Comparison of ENCODE assay signal across 15 cellular contexts in the genomic region with DNA sequence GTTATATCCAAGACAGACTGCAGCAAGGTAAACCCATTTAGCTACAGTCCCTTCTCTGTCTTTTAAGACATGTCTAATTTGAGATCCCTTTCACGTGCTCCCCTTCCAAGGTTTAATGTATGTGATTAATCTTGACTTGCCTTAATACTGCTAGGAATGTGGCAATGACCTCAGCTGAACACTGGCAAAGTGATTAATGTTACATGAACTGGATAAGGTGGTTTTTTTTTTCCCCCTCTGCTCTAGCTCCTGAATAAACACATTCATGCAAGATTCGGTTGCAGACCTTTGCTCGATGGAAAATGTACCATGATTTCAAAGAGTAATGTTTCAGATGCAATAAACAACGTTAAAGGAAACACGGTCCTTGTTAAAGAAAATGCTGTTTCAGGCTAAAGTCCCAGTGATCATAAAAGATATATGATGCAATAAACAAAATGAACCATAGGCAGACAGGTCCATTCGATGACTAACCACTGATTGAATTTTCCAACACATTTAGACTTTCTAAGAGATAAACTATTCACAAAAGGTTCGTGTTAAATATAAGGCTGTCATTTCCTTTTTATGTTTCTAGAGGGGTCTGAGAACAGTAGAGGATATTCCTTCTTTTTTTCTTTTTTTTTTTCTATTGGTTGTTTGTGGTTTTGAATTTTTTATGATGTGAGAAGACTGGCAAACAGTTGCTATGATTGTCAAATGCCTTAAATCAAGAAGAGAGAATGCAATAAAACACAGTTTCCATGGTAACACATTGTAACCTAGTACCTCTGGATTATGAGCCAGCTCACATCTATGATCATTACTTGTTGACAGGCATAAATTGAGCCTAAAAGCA. TPM values are rescaled to one million over a fixed set of nuclear protein-coding genes. Genes with fewer than 3 reads are reported as not detected.
A peak's percentile ranks its signal among the peaks of the same experiment; 100 is the strongest.
DNase-seq lines count a peak whose midpoint lies in the region; ATAC-seq, FAIRE-seq and TF ChIP-seq lines count a peak whose summit lies in the region.
"Had no signal": no experiment of that assay in that cellular context is flagged by ENCODE, and none has a peak within 500 bp of the region (broad histone marks: within the 10 kb centered on the region; RNA-seq: fewer than 3 reads in every experiment).

No MANE protein-coding gene starts in this region.

- no peak for ATAC-seq in HG03378 (IDR thresholded peaks at IDR 0.05; ENCODE audit: unreplicated experiment)

- peaks cover 0 to 2% (median 0%) of the 10 kb centered on the region in 5 experiments for H3K9me3 Mint-ChIP-seq in brain
- H3K9me3 Mint-ChIP-seq in activated T-helper 1 cell treated with anti-CD3 and anti-CD28 coated beads, Interleukin-12 subunit alpha, Interleukin-12 subunit beta, Interleukin-2, Interleukin-4 antibody, amounts not matched to agents 30 ng/mL and 10 ng/mL and 1 ng/mL, durations not matched to agents 14 hours and 24 hours and 36 hours = no peaks in the 10 kb centered on the region

- peak; percentile 94 for FAIRE-seq in D721Med (lab: Jason Lieb, UNC)
- FAIRE-seq: G401.6, H1 had no signal

- H3K36me3 Mint-ChIP-seq in brain = no peaks in the 10 kb centered on the region
- no peaks in the 10 kb centered on the region for H3K36me3 Mint-ChIP-seq in activated T-helper 1 cell treated with anti-CD3 and anti-CD28 coated beads, Interleukin-12 subunit alpha, Interleukin-12 subunit beta, Interleukin-2, Interleukin-4 antibody, amounts not matched to agents 30 ng/mL and 10 ng/mL and 1 ng/mL, durations not matched to agents 14 hours and 24 hours and 36 hours (ENCODE audit: low read depth)

- H3K27me3 ChIP-seq in dorsolateral prefrontal cortex (no peaks in the 10 kb centered on the region), suprapubic skin (no peaks in the 10 kb centered on the region)
- H3K27me3 ChIP-seq: upper lobe of left lung had no signal

- no peaks in the 10 kb centered on the region for H3K36me3 ChIP-seq in suprapubic skin
- H3K36me3 ChIP-seq: upper lobe of left lung had no signal

- no peaks in the 10 kb centered on the region for H3K9me3 ChIP-seq in suprapubic skin
- H3K9me3 ChIP-seq: upper lobe of left lung had no signal

- DNase-seq in D721Med (ENCODE audit: insufficient read length, low spot score) (peak; percentile 25), LHCN-M2 (ENCODE audit: low read depth) (peak; percentile 87), myocyte (ENCODE audit: low read depth) (peak; percentile 63), dorsolateral prefrontal cortex (no peak), suprapubic skin (ENCODE audit: low spot score in 2 of 2) (no peak)
- DNase-seq in activated T-helper 1 cell treated with anti-CD3 and anti-CD28 coated beads, Interleukin-12 subunit alpha, Interleukin-12 subunit beta, Interleukin-2, Interleukin-4 antibody, amounts not matched to agents 30 ng/mL and 10 ng/mL and 1 ng/mL, durations not matched to agents 14 hours and 24 hours and 36 hours (ENCODE audit: low spot score) = no peak
- DNase-seq: activated naive CD4-positive, alpha-beta T cell treated with Interleukin-2 at 50 U/mL for 16 hours; NCI-H1048; occipital lobe; SHP77; upper lobe of left lung had no signal

- H3K4me1 Mint-ChIP-seq in brain = peaks cover 36% of the 10 kb centered on the region
- H3K4me1 Mint-ChIP-seq in activated T-helper 1 cell treated with anti-CD3 and anti-CD28 coated beads, Interleukin-12 subunit alpha, Interleukin-12 subunit beta, Interleukin-2, Interleukin-4 antibody, amounts not matched to agents 30 ng/mL and 10 ng/mL and 1 ng/mL, durations not matched to agents 14 hours and 24 hours and 36 hours (ENCODE audit: low read depth) = no peaks in the 10 kb centered on the region

- no peak for TF ChIP-seq CTCF in D721Med (IDR thresholded peaks at IDR 0.05; ENCODE audit: insufficient read depth, missing control alignments)
- TF ChIP-seq CTCF in brain (conservative IDR thresholded peaks at IDR 0.05) = no peak
- TF ChIP-seq CTCF in dorsolateral prefrontal cortex (IDR thresholded peaks at IDR 0.05 in 54 of 56, conservative IDR thresholded peaks at IDR 0.05 in 2 of 56; ENCODE audit: low read depth in 1 of 56, partially characterized antibody in 56 of 56) = no peak
- TF ChIP-seq CTCF in suprapubic skin (IDR thresholded peaks at IDR 0.05) = no peak

- H3K27me3 Mint-ChIP-seq in brain = no peaks in the 10 kb centered on the region
- peaks cover 1% of the 10 kb centered on the region for H3K27me3 Mint-ChIP-seq in activated T-helper 1 cell treated with anti-CD3 and anti-CD28 coated beads, Interleukin-12 subunit alpha, Interleukin-12 subunit beta, Interleukin-2, Interleukin-4 antibody, amounts not matched to agents 30 ng/mL and 10 ng/mL and 1 ng/mL, durations not matched to agents 14 hours and 24 hours and 36 hours (ENCODE audit: insufficient read depth)

- intact Hi-C loops in activated T-helper 1 cell treated with anti-CD3 and anti-CD28 coated beads, Interleukin-12 subunit alpha, Interleukin-12 subunit beta, Interleukin-2, Interleukin-4 antibody, amounts not matched to agents 30 ng/mL and 10 ng/mL and 1 ng/mL, durations not matched to agents 14 hours and 24 hours and 36 hours (cut with micrococcal nuclease) = no loop called here
- intact Hi-C loops in dorsolateral prefrontal cortex (cut with DNase I) = no loop called here

- TF ChIP-seq POLR2A in suprapubic skin (IDR thresholded peaks at IDR 0.05) = no peak

- TF ChIP-seq EP300 in suprapubic skin (IDR thresholded peaks at IDR 0.05) = no peak

- H3K4me3 Mint-ChIP-seq in brain = peak overlapping the region in 4 of 5 experiments; percentile 7 to 41 (median 13)
- H3K4me3 Mint-ChIP-seq in activated T-helper 1 cell treated with anti-CD3 and anti-CD28 coated beads, Interleukin-12 subunit alpha, Interleukin-12 subunit beta, Interleukin-2, Interleukin-4 antibody, amounts not matched to agents 30 ng/mL and 10 ng/mL and 1 ng/mL, durations not matched to agents 14 hours and 24 hours and 36 hours = no peak overlapping the region

- H3K4me3 ChIP-seq in dorsolateral prefrontal cortex (no peak overlapping the region), suprapubic skin (no peak overlapping the region)
- H3K4me3 ChIP-seq: upper lobe of left lung had no signal

- peak overlapping the region in 3 of 5 experiments; percentile 22 to 94 (median 77) for H3K27ac Mint-ChIP-seq in brain
- H3K27ac Mint-ChIP-seq in activated T-helper 1 cell treated with anti-CD3 and anti-CD28 coated beads, Interleukin-12 subunit alpha, Interleukin-12 subunit beta, Interleukin-2, Interleukin-4 antibody, amounts not matched to agents 30 ng/mL and 10 ng/mL and 1 ng/mL, durations not matched to agents 14 hours and 24 hours and 36 hours = no peak overlapping the region

- H3K27ac ChIP-seq in dorsolateral prefrontal cortex (no peak overlapping the region), suprapubic skin (no peak overlapping the region)
- H3K27ac ChIP-seq: upper lobe of left lung had no signal

- WGBS in suprapubic skin = 33% methylated on average over 7 of the region's 7 CpGs

- no peaks in the 10 kb centered on the region for H3K4me1 ChIP-seq in suprapubic skin
- H3K4me1 ChIP-seq: upper lobe of left lung had no signal

RNA-seq across cellular contexts. Expression of a gene that starts 44.7 kb away (rescaled TPM):
- total RNA-seq in LHCN-M2 (2014; rRNA removed) = 9.0 and 19.4 TPM in 2 replicates
- 3.0 TPM for polyA plus RNA-seq in LHCN-M2 (2012)
- 15.6 TPM for polyA plus RNA-seq in brain (ENCODE audit: insufficient read depth, low read depth, low replicate concordance)
- 41.1 and 43.9 TPM in 2 replicates for total RNA-seq in myocyte
- 7.8 TPM for polyA plus RNA-seq in myocyte (2012)
- not detected in 2 replicates for total RNA-seq in activated T-helper 1 cell treated with anti-CD3 and anti-CD28 coated beads, Interleukin-12 subunit alpha, Interleukin-12 subunit beta, Interleukin-2, Interleukin-4 antibody, amounts not matched to agents 30 ng/mL and 10 ng/mL and 1 ng/mL, durations not matched to agents 14 hours and 24 hours and 36 hours
- 10 to 100 TPM; 21.1 to 70.6 (median 32.8) TPM for total RNA-seq in dorsolateral prefrontal cortex
- 10 to 100 TPM in 2 of 4 donors, 1 to 10 TPM in 2; 3.9 to 11.9 (median 9.1) TPM for total RNA-seq in suprapubic skin

Comparison
In these comparisons a context has a peak if more than half of its experiments do, and no peak if none do; other contexts are left out.
1. DNase-seq: peak in D721Med (single experiment), LHCN-M2 (single experiment) and myocyte (single experiment); none in activated T-helper 1 cell treated with anti-CD3 and anti-CD28 coated beads, Interleukin-12 subunit alpha, Interleukin-12 subunit beta, Interleukin-2, Interleukin-4 antibody, amounts not matched to agents 30 ng/mL and 10 ng/mL and 1 ng/mL, durations not matched to agents 14 hours and 24 hours and 36 hours (single experiment), dorsolateral prefrontal cortex (0 of 10) and suprapubic skin (0 of 2).